ENCODE assay signal across 25 cellular contexts in the genomic region with DNA sequence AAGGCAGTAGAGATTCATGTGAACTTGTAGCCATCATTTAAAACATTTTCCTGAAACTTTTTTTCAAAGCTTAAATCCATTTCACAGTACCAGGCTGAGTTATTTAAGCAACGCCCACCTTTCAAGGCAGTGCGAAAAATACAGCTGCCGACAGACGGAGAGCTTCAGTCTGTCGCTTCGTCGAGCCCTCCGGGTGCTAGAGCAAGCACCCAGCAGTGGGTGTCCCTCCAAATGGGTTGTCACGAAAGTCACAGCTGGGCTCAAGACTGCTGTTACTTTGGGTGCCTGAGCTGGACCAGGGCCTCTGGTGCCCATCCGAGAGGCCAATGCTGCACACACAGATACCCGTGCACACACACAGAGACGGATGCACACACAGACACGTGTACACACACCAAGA.
"Had no signal": no experiment of that assay in that cellular context is flagged by ENCODE, and none has a peak within 500 bp of the region (broad histone marks: within the 10 kb centered on the region; RNA-seq: fewer than 3 reads in every experiment).

No MANE protein-coding gene starts in this region.

- H3K27ac ChIP-seq: ascending aorta, body of pancreas, Peyer's patch, RWPE1, SJCRH30, WERI-Rb-1 had no signal

- H3K36me3 Mint-ChIP-seq: activated naive CD4-positive, alpha-beta T cell treated with anti-CD3 and anti-CD28 coated beads, Interleukin-2, amount 50 U/mL, for 72 hours had no signal

- H3K4me1 Mint-ChIP-seq: activated naive CD8-positive, alpha-beta T cell treated with anti-CD3 and anti-CD28 coated beads, Interleukin-2, amount 50 U/mL, for 24 hours had no signal

- H3K9me3 Mint-ChIP-seq: activated CD8-positive, alpha-beta T cell treated with anti-CD3 and anti-CD28 coated beads for 36 hours had no signal

- DNase-seq: activated CD4-positive, alpha-beta T cell treated with anti-CD3 and anti-CD28 coated beads for 4 hours; activated CD8-positive, alpha-beta memory T cell treated with anti-CD3 and anti-CD28 coated beads, Interleukin-2, amount 50 U/mL, for 48 hours; activated CD8-positive, alpha-beta T cell treated with anti-CD3 and anti-CD28 coated beads for 36 hours; activated naive CD4-positive, alpha-beta T cell; activated naive CD8-positive, alpha-beta T cell treated with anti-CD3 and anti-CD28 coated beads, Interleukin-2, amount 50 U/mL, for 24 hours; activated T-cell treated with anti-CD3 and anti-CD28 coated beads, Interleukin-2, amount 50 U/mL, for 1 hour; amniotic stem cell; body of pancreas; central memory CD4-positive, alpha-beta T cell; Karpas-422; MM.1S; NCI-H1105 treated with DMSO at 0.1 percent for 48 hours; NCI-H1436 treated with DMSO at 0.1 percent for 48 hours; NCI-H187; NCI-H2081; NCI-H524; Peyer's patch; Right ventricle myocardium superior; SJCRH30; SK-N-SH; T-helper 1 cell; WERI-Rb-1 had no signal

- H3K27me3 Mint-ChIP-seq: activated CD8-positive, alpha-beta T cell treated with anti-CD3 and anti-CD28 coated beads for 36 hours; activated naive CD8-positive, alpha-beta T cell treated with anti-CD3 and anti-CD28 coated beads, Interleukin-2, amount 50 U/mL, for 24 hours had no signal

- H3K27me3 ChIP-seq: ascending aorta, body of pancreas, Peyer's patch, SJCRH30 had no signal

- H3K27ac Mint-ChIP-seq: activated CD8-positive, alpha-beta T cell treated with anti-CD3 and anti-CD28 coated beads for 36 hours; activated naive CD4-positive, alpha-beta T cell treated with anti-CD3 and anti-CD28 coated beads, Interleukin-2, amount 50 U/mL, for 72 hours; activated naive CD8-positive, alpha-beta T cell treated with anti-CD3 and anti-CD28 coated beads, Interleukin-2, amount 50 U/mL, for 24 hours had no signal

- H3K4me3 ChIP-seq: ascending aorta, body of pancreas, Peyer's patch, SJCRH30 had no signal

- H3K4me3 Mint-ChIP-seq: activated CD8-positive, alpha-beta T cell treated with anti-CD3 and anti-CD28 coated beads for 36 hours; activated naive CD8-positive, alpha-beta T cell treated with anti-CD3 and anti-CD28 coated beads, Interleukin-2, amount 50 U/mL, for 24 hours had no signal

- ATAC-seq: activated CD8-positive, alpha-beta T cell treated with anti-CD3 and anti-CD28 coated beads for 36 hours; activated naive CD4-positive, alpha-beta T cell treated with anti-CD3 and anti-CD28 coated beads, Interleukin-2, amount 50 U/mL, for 72 hours; activated naive CD8-positive, alpha-beta T cell treated with anti-CD3 and anti-CD28 coated beads, Interleukin-2, amount 50 U/mL, for 24 hours; body of pancreas had no signal
